Comparison of ENCODE assay signal across 17 cellular contexts in the genomic region with DNA sequence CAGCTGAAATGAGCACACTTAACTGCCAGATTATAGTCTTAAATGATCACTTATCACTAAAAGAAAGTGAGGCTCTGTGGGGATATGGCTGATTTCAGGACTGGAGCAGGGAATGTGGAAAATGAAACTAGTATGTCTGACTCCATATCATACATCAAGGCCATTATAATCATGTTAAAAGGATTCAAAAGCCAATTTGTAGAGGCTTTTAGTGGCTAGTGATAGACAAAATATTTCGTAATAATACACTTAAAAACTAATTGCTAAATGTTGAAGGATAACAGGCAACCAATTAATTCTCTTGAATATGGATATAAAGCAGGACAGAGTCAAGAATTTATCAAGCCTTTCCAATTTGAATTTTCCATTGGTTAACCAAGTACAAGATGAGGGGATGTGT.
DNase-seq lines count a peak whose midpoint lies in the region; ATAC-seq and TF ChIP-seq lines count a peak whose summit lies in the region.
"Had no signal": no experiment of that assay in that cellular context is flagged by ENCODE, and none has a peak within 500 bp of the region (broad histone marks: within the 10 kb centered on the region; RNA-seq: fewer than 3 reads in every experiment).

No MANE protein-coding gene starts in this region.

- no peaks in the 10 kb centered on the region for H3K4me1 ChIP-seq in IMR-90 (ENCODE audit: control insufficient read depth, insufficient read depth, low read length)
- no peaks in the 10 kb centered on the region; a peak in 1 of 4 replicates for H3K4me1 ChIP-seq in SK-N-SH (ENCODE audit: control insufficient read depth in 1 of 2, insufficient read depth in 2 of 2, low read depth in 1 of 2, low read length in 1 of 2)
- no peaks in the 10 kb centered on the region for H3K4me1 ChIP-seq in mesenchymal stem cell (ENCODE audit: control insufficient read depth, insufficient read depth, low read depth, low read length)
- H3K4me1 ChIP-seq: BLaER1 treated with 17β-estradiol and CSF1 and Interleukin-3, amounts not matched to agents 10 nM and 100 nM; Caco-2 had no signal

- WGBS in IMR-90 (ENCODE audit: extremely low coverage in 2 of 2, insufficient read length in 1 of 2), 2 experiments = no CpG with 5 or more reads among the region's 1 CpG
- 3% methylated on average over 1 of the region's 1 CpG for WGBS in SK-N-SH (ENCODE audit: low lambda C conversion rate)
- whole genome bisulfite sequencing in mesenchymal stem cell = no CpG with 5 or more reads among the region's 1 CpG

- intact Hi-C loops in IMR-90 (cut with micrococcal nuclease) = no loop called here

- H3K23ac ChIP-seq in IMR-90 (ENCODE audit: low read depth, low read length) (no peak overlapping the region), mesenchymal stem cell (ENCODE audit: low read length in 2 of 2) (no peak overlapping the region)

- H3K9me3 ChIP-seq in IMR-90 (ENCODE audit: control insufficient read depth, insufficient read depth, low read length) (no peaks in the 10 kb centered on the region), SK-N-SH (no peaks in the 10 kb centered on the region), mesenchymal stem cell (ENCODE audit: control insufficient read depth, low read length) (peaks cover 19% of the 10 kb centered on the region)
- H3K9me3 ChIP-seq: BLaER1 treated with 17β-estradiol and CSF1 and Interleukin-3, amounts not matched to agents 10 nM and 100 nM; Caco-2 had no signal

- H2BK20ac ChIP-seq in IMR-90 (ENCODE audit: low read depth, low read length) = no peak overlapping the region

- BruUV-seq in IMR-90 (replicated peaks; lab: Mats Ljungman, UMichigan) = no TSS peak

- no peaks in the 10 kb centered on the region for H3K9me2 ChIP-seq in SK-N-SH

- CTCF ChIA-PET in IMR-90 (lab: Yijun Ruan, JAX) = interaction anchor here (0.7 kb wide), 1 partner anchor 169 kb away, joined by 3 read pairs; no protein-coding TSS in a partner anchor
- CTCF ChIA-PET in SK-N-SH (lab: Yijun Ruan, JAX) = interaction anchor here (2.2 kb wide), 1 partner anchor 24 kb away, joined by 6 read pairs; no protein-coding TSS in a partner anchor

- no peak overlapping the region for H4K5ac ChIP-seq in IMR-90 (ENCODE audit: low read depth, low read length)

- H3K4me2 ChIP-seq in IMR-90 (ENCODE audit: low read depth, low read length) (no peak overlapping the region), SK-N-SH (no peak overlapping the region), mesenchymal stem cell (ENCODE audit: low read length, poor library complexity, severe bottlenecking) (no peak overlapping the region)
- H3K4me2 ChIP-seq: BLaER1 treated with 17β-estradiol and CSF1 and Interleukin-3, amounts not matched to agents 10 nM and 100 nM had no signal

- H4K20me1 ChIP-seq in IMR-90 (ENCODE audit: insufficient read depth, low read length) = no peaks in the 10 kb centered on the region
- no peaks in the 10 kb centered on the region for H4K20me1 ChIP-seq in SK-N-SH (ENCODE audit: insufficient read depth)
- H4K20me1 ChIP-seq: BLaER1 treated with 17β-estradiol and CSF1 and Interleukin-3, amounts not matched to agents 10 nM and 100 nM had no signal

- H3K56ac ChIP-seq in IMR-90 (ENCODE audit: extremely low read depth, insufficient read depth, low read length) = no peak overlapping the region

- H2AK9ac ChIP-seq in IMR-90 (replicated peaks; ENCODE audit: low read depth, low read length, poor library complexity) = no peak overlapping the region

- no peak overlapping the region for H2AK5ac ChIP-seq in IMR-90 (ENCODE audit: low read depth, low read length)
- no peak overlapping the region for H2AK5ac ChIP-seq in mesenchymal stem cell (ENCODE audit: low read length, severe bottlenecking)

- POLR2A ChIA-PET in IMR-90 (lab: Charles Lee; ENCODE audit: unreplicated experiment) (no interaction called here), SK-N-SH (lab: Yijun Ruan, JAX) (no interaction called here)

- ATAC-seq in IMR-90 (ENCODE audit: low read depth) = no peak
- ATAC-seq: CD8-positive, alpha-beta T cell had no signal

- no peak overlapping the region for H3K14ac ChIP-seq in IMR-90 (replicated peaks; ENCODE audit: low read depth, low read length)
- no peak overlapping the region for H3K14ac ChIP-seq in mesenchymal stem cell (ENCODE audit: low read length in 2 of 2)

- H4K8ac ChIP-seq in IMR-90 (ENCODE audit: low read depth in 2 of 2, low read length in 2 of 2) = no peak overlapping the region
- H4K8ac ChIP-seq in mesenchymal stem cell (ENCODE audit: low read length) = no peak overlapping the region

- no peaks in the 10 kb centered on the region for H3K9me1 ChIP-seq in IMR-90 (ENCODE audit: insufficient read depth, low read length)

- H2AFZ ChIP-seq in IMR-90 (replicated peaks; ENCODE audit: low read length, poor library complexity) (no peak overlapping the region), SK-N-SH (ENCODE audit: low read depth) (no peak overlapping the region), mesenchymal stem cell (ENCODE audit: low read depth, low read length) (no peak overlapping the region)

- no peak overlapping the region for H3K4ac ChIP-seq in IMR-90 (ENCODE audit: low read depth, low read length)
- no peak overlapping the region for H3K4ac ChIP-seq in mesenchymal stem cell (ENCODE audit: low read depth in 1 of 2, low read length in 2 of 2)

- dilution Hi-C loops in IMR-90 (cut with HindIII; ENCODE audit: low sequenced_read_pairs, unreplicated experiment) = no loop called here

- TF ChIP-seq EP300 in SK-N-SH (IDR thresholded peaks at IDR 0.05; ENCODE audit: borderline replicate concordance in 1 of 2, low read depth in 1 of 2, low read length in 1 of 2) = peak in 1 of 2 experiments; percentile 77; a peak in 2 of 4 replicates

- H3F3A ChIP-seq in SK-N-SH (replicated peaks; ENCODE audit: insufficient read depth) = no peaks in the 10 kb centered on the region

- no peaks in the 10 kb centered on the region for H3K27me3 ChIP-seq in IMR-90 (ENCODE audit: control insufficient read depth, insufficient read depth, low read length)
- no peaks in the 10 kb centered on the region for H3K27me3 ChIP-seq in SK-N-SH (ENCODE audit: insufficient read depth)
- no peaks in the 10 kb centered on the region for H3K27me3 ChIP-seq in mesenchymal stem cell (ENCODE audit: control insufficient read depth in 1 of 2, insufficient read depth in 1 of 2, low read length in 2 of 2)
- H3K27me3 ChIP-seq: BLaER1 treated with 17β-estradiol and CSF1 and Interleukin-3, amounts not matched to agents 10 nM and 100 nM had no signal

- H3K36me3 ChIP-seq in IMR-90 (ENCODE audit: control insufficient read depth, insufficient read depth, low read length) (no peaks in the 10 kb centered on the region), SK-N-SH (replicated peaks in 1 of 2; ENCODE audit: control insufficient read depth in 1 of 2, insufficient read depth in 2 of 2, low read length in 1 of 2) (no peaks in the 10 kb centered on the region), mesenchymal stem cell (ENCODE audit: control insufficient read depth in 1 of 2, insufficient read depth in 2 of 2, low read depth in 1 of 2, low read length in 2 of 2) (no peaks in the 10 kb centered on the region)
- H3K36me3 ChIP-seq: BLaER1 treated with 17β-estradiol and CSF1 and Interleukin-3, amounts not matched to agents 10 nM and 100 nM had no signal

- H3K27ac ChIP-seq in IMR-90 (ENCODE audit: insufficient read depth, low read length) = no peak overlapping the region
- H3K27ac ChIP-seq in SK-N-SH (ENCODE audit: low read depth in 2 of 2, low read length in 1 of 2) = no peak overlapping the region
- no peak overlapping the region for H3K27ac ChIP-seq in mesenchymal stem cell (ENCODE audit: low read length, poor library complexity, severe bottlenecking)
- H3K27ac ChIP-seq: BLaER1 treated with 17β-estradiol and CSF1 and Interleukin-3, amounts not matched to agents 10 nM and 100 nM; C4-2B had no signal

- no peaks in the 10 kb centered on the region for H3K79me1 ChIP-seq in IMR-90 (ENCODE audit: low read depth in 1 of 2, low read length in 2 of 2)
- H3K79me1 ChIP-seq in mesenchymal stem cell (replicated peaks; ENCODE audit: low read length, poor library complexity, severe bottlenecking) = no peaks in the 10 kb centered on the region

- H3K9ac ChIP-seq in IMR-90 (ENCODE audit: low read depth, low read length) (no peak overlapping the region), SK-N-SH (no peak overlapping the region), mesenchymal stem cell (ENCODE audit: low read length) (no peak overlapping the region)
- H3K9ac ChIP-seq: BLaER1 treated with 17β-estradiol and CSF1 and Interleukin-3, amounts not matched to agents 10 nM and 100 nM had no signal

- H3K18ac ChIP-seq in IMR-90 (ENCODE audit: low read depth, low read length) (no peak overlapping the region), mesenchymal stem cell (ENCODE audit: low read depth in 1 of 2, low read length in 2 of 2) (no peak overlapping the region)

- H2BK5ac ChIP-seq in IMR-90 (ENCODE audit: low read depth, low read length, poor library complexity, severe bottlenecking) (no peak overlapping the region), mesenchymal stem cell (ENCODE audit: low read depth, low read length, poor library complexity, severe bottlenecking) (no peak overlapping the region)

- H2BK12ac ChIP-seq in mesenchymal stem cell (ENCODE audit: low read length in 2 of 2) = no peak overlapping the region

- no peak for TF ChIP-seq CTCF in IMR-90 (conservative IDR thresholded peaks at IDR 0.05; ENCODE audit: low read depth, low read length)
- no peak for TF ChIP-seq CTCF in SK-N-SH (IDR thresholded peaks at IDR 0.05)

- no peak for TF ChIP-seq RAD21 in IMR-90 (IDR thresholded peaks at IDR 0.05; ENCODE audit: low read length)
- TF ChIP-seq RAD21 in SK-N-SH (IDR thresholded peaks at IDR 0.05; ENCODE audit: low read length) = no peak

- no peaks in the 10 kb centered on the region for H3K79me2 ChIP-seq in SK-N-SH (ENCODE audit: insufficient read depth)

- no peak overlapping the region for H4K91ac ChIP-seq in IMR-90 (ENCODE audit: insufficient read depth, low read depth, low read length)
- H4K91ac ChIP-seq in mesenchymal stem cell (ENCODE audit: low read length) = no peak overlapping the region

- no peak for TF ChIP-seq POLR2A in IMR-90 (IDR thresholded peaks at IDR 0.05; ENCODE audit: low read depth, low read length)

- H3K4me3 ChIP-seq in IMR-90 (ENCODE audit: insufficient read depth, low read depth, low read length) (no peak overlapping the region), SK-N-SH (ENCODE audit: low read depth in 2 of 2, low read length in 1 of 2) (no peak overlapping the region), mesenchymal stem cell (ENCODE audit: insufficient read depth in 1 of 2, low read depth in 1 of 2, low read length in 2 of 2) (no peak overlapping the region)
- H3K4me3 ChIP-seq: BLaER1 treated with 17β-estradiol and CSF1 and Interleukin-3, amounts not matched to agents 10 nM and 100 nM had no signal

- in situ Hi-C loops in IMR-90 (cut with MboI; ENCODE audit: low sequenced_read_pairs) = no loop called here

- DNase-seq in IMR-90 (no peak), SK-N-SH (peak; percentile 11), left kidney (ENCODE audit: low read depth, low spot score) (peak; percentile 4), NCI-H146 treated with DMSO at 0.1 percent for 48 hours (lab: John Stamatoyannopoulos, UW; ENCODE audit: unreplicated experiment) (no peak), HK-2 (ENCODE audit: unreplicated experiment) (no peak), mesenchymal stem cell (no peak)
- no peak for DNase-seq in activated naive CD4-positive, alpha-beta T cell treated with Interleukin-2 at 50 U/mL for 16 hours
- DNase-seq: 8988T; ACHN; Caco-2; Calu3; CD4-positive, alpha-beta T cell; CD8-positive, alpha-beta T cell; DMS79 treated with DMSO at 0.1 percent for 48 hours; GF-D8 had no signal

- no peak overlapping the region for H2BK15ac ChIP-seq in IMR-90 (ENCODE audit: low read depth, low read length)
- H2BK15ac ChIP-seq in mesenchymal stem cell (ENCODE audit: low read depth, poor library complexity, severe bottlenecking) = no peak overlapping the region

- H2BK120ac ChIP-seq in IMR-90 (ENCODE audit: low read depth, low read length) (no peak overlapping the region), mesenchymal stem cell (ENCODE audit: low read depth, low read length) (no peak overlapping the region)

Comparison
In these comparisons a context has a peak if more than half of its experiments do, and no peak if none do; other contexts are left out.
1. DNase-seq: peak in SK-N-SH (single experiment) and left kidney (single experiment); none in IMR-90 (single experiment), NCI-H146 treated with DMSO at 0.1 percent for 48 hours (single experiment), activated naive CD4-positive, alpha-beta T cell treated with Interleukin-2 at 50 U/mL for 16 hours (single experiment), HK-2 (single experiment) and mesenchymal stem cell (single experiment).